24 cellular contexts compared by ENCODE assay signal in genomic region chr1:97824200-97824599, GRCh38.
DNase-seq lines count a peak whose midpoint lies in the region; ATAC-seq and TF ChIP-seq lines count a peak whose summit lies in the region.
"Had no signal": no experiment of that assay in that cellular context is flagged by ENCODE, and none has a peak within 500 bp of the region (broad histone marks: within the 10 kb centered on the region; RNA-seq: fewer than 3 reads in every experiment).

No MANE protein-coding gene starts in this region.

- H2BK20ac ChIP-seq in IMR-90 (ENCODE audit: low read depth, low read length): no peak overlapping the region

- no peaks in the 10 kb centered on the region for H3K27me3 ChIP-seq in IMR-90 (ENCODE audit: control insufficient read depth, insufficient read depth, low read length)
- H3K27me3 ChIP-seq in tibial artery: no peaks in the 10 kb centered on the region
- H3K27me3 ChIP-seq in vagina: no peaks in the 10 kb centered on the region
- H3K27me3 ChIP-seq: BE2C; BLaER1 treated with 17β-estradiol and CSF1 and Interleukin-3, amounts not matched to agents 10 nM and 100 nM had no signal

- H3K23ac ChIP-seq in IMR-90 (ENCODE audit: low read depth, low read length): no peak overlapping the region

- no peak overlapping the region for H2BK120ac ChIP-seq in IMR-90 (ENCODE audit: low read depth, low read length)

- H3K27me3 Mint-ChIP-seq in WTC11 (ENCODE audit: low read depth): no peaks in the 10 kb centered on the region
- H3K27me3 Mint-ChIP-seq: CD4-positive, alpha-beta T cell; CD8-positive, alpha-beta memory T cell had no signal

- H3K56ac ChIP-seq in IMR-90 (ENCODE audit: extremely low read depth, insufficient read depth, low read length): no peak overlapping the region

- no peak overlapping the region for H2BK15ac ChIP-seq in IMR-90 (ENCODE audit: low read depth, low read length)

- WGBS in IMR-90 (ENCODE audit: extremely low coverage in 2 of 2, insufficient read length in 1 of 2), 2 experiments: no CpG with 5 or more reads among the region's 2 CpGs

- no TSS peak for BruUV-seq in IMR-90 (replicated peaks; lab: Mats Ljungman, UMichigan)

- H3K9me1 ChIP-seq in IMR-90 (ENCODE audit: insufficient read depth, low read length): no peaks in the 10 kb centered on the region

- H3K4ac ChIP-seq in IMR-90 (ENCODE audit: low read depth, low read length): no peak overlapping the region

- ATAC-seq in IMR-90 (ENCODE audit: low read depth) (no peak), WTC11 (peak; percentile 60)
- ATAC-seq: A549, GM12878, HCT116 had no signal

- no peak overlapping the region for H2BK5ac ChIP-seq in IMR-90 (ENCODE audit: low read depth, low read length, poor library complexity, severe bottlenecking)

- H3K36me3 ChIP-seq in IMR-90 (ENCODE audit: control insufficient read depth, insufficient read depth, low read length) (no peaks in the 10 kb centered on the region), tibial artery (no peaks in the 10 kb centered on the region), vagina (no peaks in the 10 kb centered on the region)
- H3K36me3 ChIP-seq: BE2C had no signal

- H3K27ac Mint-ChIP-seq in WTC11: no peak overlapping the region
- H3K27ac Mint-ChIP-seq: CD4-positive, alpha-beta T cell had no signal

- dilution Hi-C loops in IMR-90 (cut with HindIII; ENCODE audit: low sequenced_read_pairs, unreplicated experiment): no loop called here

- no peak for TF ChIP-seq RAD21 in IMR-90 (IDR thresholded peaks at IDR 0.05; ENCODE audit: low read length)

- H2AK5ac ChIP-seq in IMR-90 (ENCODE audit: low read depth, low read length): no peak overlapping the region

- CTCF ChIA-PET in IMR-90 (lab: Yijun Ruan, JAX): no interaction called here
- CTCF ChIA-PET in WTC11 (lab: Charles Lee): no interaction called here

- DNase-seq in NCI-H2171 treated with DMSO at 0.1 percent for 48 hours (lab: John Stamatoyannopoulos, UW) (peak; percentile 16), NCI-H2171 (lab: John Stamatoyannopoulos, UW) (no peak), IMR-90 (no peak), WTC11 (ENCODE audit: low spot score) (no peak), tibial artery (no peak), vagina (ENCODE audit: extremely low spot score in 2 of 2) (no peak), T-helper 1 cell (no peak)
- DNase-seq: 8988T; ACHN; AML-193; BE2C; CD4-positive, alpha-beta T cell; CD8-positive, alpha-beta memory T cell; DMS 273 treated with DMSO at 0.1 percent for 48 hours; DMS79; EL; GDM1; GM23248; H9 had no signal

- no peak overlapping the region for H3K4me3 Mint-ChIP-seq in WTC11
- H3K4me3 Mint-ChIP-seq: CD14-positive monocyte; CD4-positive, alpha-beta T cell; CD8-positive, alpha-beta memory T cell; H9 had no signal

- H4K91ac ChIP-seq in IMR-90 (ENCODE audit: insufficient read depth, low read depth, low read length): no peak overlapping the region

- H4K20me1 ChIP-seq in IMR-90 (ENCODE audit: insufficient read depth, low read length): no peaks in the 10 kb centered on the region

- H3K4me3 ChIP-seq in IMR-90 (ENCODE audit: insufficient read depth, low read depth, low read length) (no peak overlapping the region), tibial artery (no peak overlapping the region), vagina (no peak overlapping the region)
- H3K4me3 ChIP-seq: A549; BLaER1 treated with 17β-estradiol and CSF1 and Interleukin-3, amounts not matched to agents 10 nM and 100 nM; GM12878; GM23248 had no signal

- no peak overlapping the region for H3K27ac ChIP-seq in IMR-90 (ENCODE audit: insufficient read depth, low read length)
- H3K27ac ChIP-seq in tibial artery: peak overlapping the region; percentile 25 to 40
- no peak overlapping the region for H3K27ac ChIP-seq in vagina
- H3K27ac ChIP-seq: A549; BLaER1 treated with 17β-estradiol and CSF1 and Interleukin-3, amounts not matched to agents 10 nM and 100 nM; GM23248 had no signal

- peaks cover 17% of the 10 kb centered on the region for H3K4me1 Mint-ChIP-seq in WTC11

- H3K79me1 ChIP-seq in IMR-90 (ENCODE audit: low read depth in 1 of 2, low read length in 2 of 2): no peaks in the 10 kb centered on the region

- POLR2A ChIA-PET in IMR-90 (lab: Charles Lee; ENCODE audit: unreplicated experiment): no interaction called here
- POLR2A ChIA-PET in WTC11 (lab: Charles Lee): no interaction called here

- in situ Hi-C loops in IMR-90 (cut with MboI; ENCODE audit: low sequenced_read_pairs): loop anchor here (25.0 kb wide), 1 partner anchor 587 kb away; no protein-coding TSS in a partner anchor

- H4K5ac ChIP-seq in IMR-90 (ENCODE audit: low read depth, low read length): no peak overlapping the region

- H3K9me3 ChIP-seq in IMR-90 (ENCODE audit: control insufficient read depth, insufficient read depth, low read length) (no peaks in the 10 kb centered on the region), tibial artery (no peaks in the 10 kb centered on the region), vagina (no peaks in the 10 kb centered on the region)
- H3K9me3 ChIP-seq: A549; BE2C; BLaER1 treated with 17β-estradiol and CSF1 and Interleukin-3, amounts not matched to agents 10 nM and 100 nM had no signal

- no peak overlapping the region for H3K4me2 ChIP-seq in IMR-90 (ENCODE audit: low read depth, low read length)
- H3K4me2 ChIP-seq: A549; BLaER1 treated with 17β-estradiol and CSF1 and Interleukin-3, amounts not matched to agents 10 nM and 100 nM had no signal

- no peak overlapping the region for H4K8ac ChIP-seq in IMR-90 (ENCODE audit: low read depth in 2 of 2, low read length in 2 of 2)

- H3K18ac ChIP-seq in IMR-90 (ENCODE audit: low read depth, low read length): no peak overlapping the region

- TF ChIP-seq POLR2A in IMR-90 (IDR thresholded peaks at IDR 0.05; ENCODE audit: low read depth, low read length) (no peak), vagina (IDR thresholded peaks at IDR 0.05) (no peak)

- H3K14ac ChIP-seq in IMR-90 (replicated peaks; ENCODE audit: low read depth, low read length): 0 out of 2 replicates have a peak overlapping the region, but pooled peaks have one; percentile 48

- no peak overlapping the region for H2AFZ ChIP-seq in IMR-90 (replicated peaks; ENCODE audit: low read length, poor library complexity)
- H2AFZ ChIP-seq: GM23248 had no signal

- no peak overlapping the region for H3K9ac ChIP-seq in IMR-90 (ENCODE audit: low read depth, low read length)
- H3K9ac ChIP-seq: BLaER1 treated with 17β-estradiol and CSF1 and Interleukin-3, amounts not matched to agents 10 nM and 100 nM; GM23248 had no signal

- intact Hi-C loops in IMR-90 (cut with micrococcal nuclease) (loop anchor here (5.0 kb wide), 1 partner anchor 582 kb away; no protein-coding TSS in a partner anchor), tibial artery (cut with DNase I; ENCODE audit: low total_unique reads) (no loop called here), vagina (cut with DNase I) (no loop called here)

- H3K4me1 ChIP-seq in IMR-90 (ENCODE audit: control insufficient read depth, insufficient read depth, low read length): no peaks in the 10 kb centered on the region
- peaks cover 0 to 12% (median 0%) of the 10 kb centered on the region in 4 donors for H3K4me1 ChIP-seq in tibial artery
- no peaks in the 10 kb centered on the region for H3K4me1 ChIP-seq in vagina
- H3K4me1 ChIP-seq: A549 had no signal

- TF ChIP-seq CTCF in IMR-90 (conservative IDR thresholded peaks at IDR 0.05; ENCODE audit: low read depth, low read length): no peak
- no peak for TF ChIP-seq CTCF in WTC11 (IDR thresholded peaks at IDR 0.05)
- no peak for TF ChIP-seq CTCF in tibial artery (IDR thresholded peaks at IDR 0.05)
- TF ChIP-seq CTCF in vagina (IDR thresholded peaks at IDR 0.05): no peak

- H3K9me3 Mint-ChIP-seq in WTC11: no peaks in the 10 kb centered on the region
- H3K9me3 Mint-ChIP-seq: CD14-positive monocyte; CD4-positive, alpha-beta T cell; CD8-positive, alpha-beta memory T cell; H9 had no signal

- no peak overlapping the region for H2AK9ac ChIP-seq in IMR-90 (replicated peaks; ENCODE audit: low read depth, low read length, poor library complexity)

- no peaks in the 10 kb centered on the region for H3K36me3 Mint-ChIP-seq in WTC11

TF ChIP-seq in IMR-90, 13 proteins besides CTCF, POLR2A, EP300 and RAD21:
- TF ChIP-seq CEBPB (IDR thresholded peaks at IDR 0.05; ENCODE audit: low read depth, low read length) (no peak), USF2 (IDR thresholded peaks at IDR 0.05; ENCODE audit: low read depth, low read length) (no peak), MAZ (IDR thresholded peaks at IDR 0.05; ENCODE audit: borderline replicate concordance, low read depth, low read length) (no peak), RFX5 (IDR thresholded peaks at IDR 0.05; ENCODE audit: low read depth, low read length) (no peak), NFE2L2 (IDR thresholded peaks at IDR 0.05; ENCODE audit: low read depth, low read length) (no peak), FOS (IDR thresholded peaks at IDR 0.05; ENCODE audit: low read depth, low read length) (no peak), RCOR1 (IDR thresholded peaks at IDR 0.05; ENCODE audit: insufficient replicate concordance, low read length) (no peak), MXI1 (IDR thresholded peaks at IDR 0.05; ENCODE audit: borderline replicate concordance, low read depth, low read length) (no peak)

TF ChIP-seq in WTC11, 78 proteins besides CTCF, POLR2A, EP300 and RAD21:
- no peak for TF ChIP-seq HMGA2 (CRISPR knock-in tag; IDR thresholded peaks at IDR 0.05)
TF ChIP-seq in WTC11: peak in this region for 0.

Comparison
In these comparisons a context has a peak if more than half of its experiments do, and no peak if none do; other contexts are left out.
1. H3K27ac ChIP-seq: peak in tibial artery (2 of 2); none in IMR-90 (single experiment) and vagina (single experiment).